23 cellular contexts compared by ENCODE assay signal in the genomic region with DNA sequence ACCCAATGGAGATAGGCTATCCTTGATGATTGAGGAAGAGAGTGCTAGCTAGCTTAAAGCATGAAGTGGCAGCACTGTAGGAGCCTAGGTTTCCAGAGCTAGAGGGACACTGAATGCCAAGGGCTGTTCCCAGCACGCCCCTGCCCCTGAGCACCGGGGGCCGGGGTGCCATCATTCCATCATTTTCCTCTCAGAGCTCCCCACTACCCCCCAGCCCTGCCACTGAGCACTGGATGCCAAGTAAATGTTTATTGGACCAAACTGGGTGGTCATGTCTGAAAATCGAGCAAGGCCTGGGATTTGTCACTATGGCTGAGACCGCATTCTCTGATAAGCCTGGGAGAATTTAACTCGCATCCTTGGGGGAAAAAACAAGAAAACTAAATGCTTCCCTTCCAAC.
"Had no signal": no experiment of that assay in that cellular context is flagged by ENCODE, and none has a peak within 500 bp of the region (broad histone marks: within the 10 kb centered on the region; RNA-seq: fewer than 3 reads in every experiment).

No MANE protein-coding gene starts in this region.

- H3K9me3 ChIP-seq: esophagus muscularis mucosa, gastroesophageal sphincter, heart left ventricle, left lung, lower lobe of right lung, mucosa of descending colon had no signal

- DNase-seq: dermis blood vessel endothelial cell; dorsolateral prefrontal cortex; effector CD4-positive, alpha-beta T cell; effector memory CD4-positive, alpha-beta T cell; foreskin keratinocyte; heart left ventricle; hypothalamus; immature natural killer cell; islet precursor cell; left cardiac atrium; left lung; left ventricle myocardium superior; lower lobe of right lung; mesenchymal stem cell; mucosa of descending colon had no signal

- H3K27ac ChIP-seq: coronary artery, dorsolateral prefrontal cortex, esophagus muscularis mucosa, foreskin keratinocyte, gastroesophageal sphincter, heart left ventricle, hepatocyte, left lung, lower lobe of right lung had no signal

- H3K27ac Mint-ChIP-seq: immature natural killer cell, mesothelial cell of epicardium had no signal

- H3K36me3 Mint-ChIP-seq: immature natural killer cell had no signal

- FAIRE-seq: colon, endothelial cell of umbilical vein, frontal cortex had no signal

- H3K4me1 Mint-ChIP-seq: immature natural killer cell had no signal

- H3K4me2 ChIP-seq: hepatocyte had no signal

- H3K4me1 ChIP-seq: esophagus muscularis mucosa, foreskin keratinocyte, gastroesophageal sphincter, heart left ventricle, lower lobe of right lung had no signal

- H3K4me3 ChIP-seq: coronary artery, dorsolateral prefrontal cortex, esophagus muscularis mucosa, gastroesophageal sphincter, heart left ventricle, hepatocyte, left lung, lower lobe of right lung, mucosa of descending colon had no signal

- H3K9me3 Mint-ChIP-seq: immature natural killer cell, mesothelial cell of epicardium had no signal

- H3K4me3 Mint-ChIP-seq: immature natural killer cell, mesothelial cell of epicardium had no signal

- H3K27me3 ChIP-seq: esophagus muscularis mucosa, foreskin keratinocyte, gastroesophageal sphincter, heart left ventricle, hepatocyte, left lung had no signal

- ATAC-seq: foreskin keratinocyte, gastroesophageal sphincter, heart left ventricle, left cardiac atrium, left lung, left ventricle myocardium superior, lower lobe of right lung, mucosa of descending colon had no signal

- H3K79me2 ChIP-seq: hepatocyte had no signal

- H2AFZ ChIP-seq: hepatocyte had no signal
